15 cellular contexts compared by ENCODE assay signal in the genomic region with DNA sequence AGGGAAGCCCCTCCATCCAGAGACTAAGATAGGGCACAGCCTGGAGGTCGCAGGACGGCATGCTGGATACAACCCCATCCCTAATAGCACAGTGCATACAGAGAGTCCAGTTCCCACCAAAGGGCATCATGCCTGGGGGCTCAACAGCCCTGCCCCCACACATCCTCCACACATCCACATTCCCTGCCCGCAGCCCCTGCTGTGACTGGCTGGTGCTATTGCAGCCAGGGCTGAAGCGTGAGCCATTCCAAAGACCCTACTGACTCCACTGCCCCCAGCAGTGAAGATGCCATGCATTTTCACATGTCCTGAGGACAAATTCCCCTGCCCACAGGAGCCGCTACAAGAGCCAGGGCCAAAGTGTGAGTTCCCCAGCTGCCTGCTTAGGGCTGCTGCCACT.
A peak's percentile ranks its signal among the peaks of the same experiment; 100 is the strongest.
DNase-seq lines count a peak whose midpoint lies in the region; ATAC-seq and TF ChIP-seq lines count a peak whose summit lies in the region.
"Had no signal": no experiment of that assay in that cellular context is flagged by ENCODE, and none has a peak within 500 bp of the region (broad histone marks: within the 10 kb centered on the region; RNA-seq: fewer than 3 reads in every experiment).

No MANE protein-coding gene starts in this region.

- no peak overlapping the region for H2BK12ac ChIP-seq in trophoblast cell (ENCODE audit: low read length)

- no peak overlapping the region for H3K27ac Mint-ChIP-seq in endodermal cell
- H3K27ac Mint-ChIP-seq: CD4-positive, alpha-beta memory T cell had no signal

- no peak overlapping the region for H3K4me2 ChIP-seq in trophoblast cell (ENCODE audit: low read length)

- no peak overlapping the region for H3K9ac ChIP-seq in endodermal cell (ENCODE audit: extremely low read depth, low read length, poor library complexity, severe bottlenecking)
- H3K9ac ChIP-seq in trophoblast cell (ENCODE audit: low read length), result no peak overlapping the region
- H3K9ac ChIP-seq: GM23248 had no signal

- H2BK5ac ChIP-seq in trophoblast cell (ENCODE audit: low read depth, low read length, poor library complexity), result no peak overlapping the region

- H3K4ac ChIP-seq in trophoblast cell (ENCODE audit: low read depth, low read length), result no peak overlapping the region

- H3K18ac ChIP-seq in trophoblast cell (ENCODE audit: low read length), result no peak overlapping the region

- intact Hi-C loops in upper lobe of right lung (cut with DNase I), result no loop called here

- H3K4me3 ChIP-seq in endodermal cell (ENCODE audit: low read length) (no peak overlapping the region), trophoblast cell (ENCODE audit: low read depth, low read length) (no peak overlapping the region), upper lobe of right lung (no peak overlapping the region)
- H3K4me3 ChIP-seq: GM23248 had no signal

- no peaks in the 10 kb centered on the region for H3K36me3 ChIP-seq in endodermal cell (ENCODE audit: control insufficient read depth, insufficient read depth, low read length)
- H3K36me3 ChIP-seq in trophoblast cell (ENCODE audit: control insufficient read depth in 1 of 2, insufficient read depth in 2 of 2, low read length in 2 of 2), result no peaks in the 10 kb centered on the region
- no peaks in the 10 kb centered on the region for H3K36me3 ChIP-seq in upper lobe of right lung

- H3K27me3 Mint-ChIP-seq in endodermal cell (ENCODE audit: insufficient read depth), result no peaks in the 10 kb centered on the region
- H3K27me3 Mint-ChIP-seq: CD4-positive, alpha-beta memory T cell had no signal

- no peaks in the 10 kb centered on the region for H3K79me1 ChIP-seq in trophoblast cell (ENCODE audit: low read length)

- H3K36me3 Mint-ChIP-seq in endodermal cell (ENCODE audit: low read depth), result peaks cover 2% of the 10 kb centered on the region
- H3K36me3 Mint-ChIP-seq: CD4-positive, alpha-beta memory T cell had no signal

- no peak overlapping the region for H3K23ac ChIP-seq in trophoblast cell (ENCODE audit: low read length)

- no peak overlapping the region for H4K12ac ChIP-seq in trophoblast cell (ENCODE audit: low read depth, low read length)

- no peaks in the 10 kb centered on the region for H3K79me2 ChIP-seq in trophoblast cell (ENCODE audit: control insufficient read depth, insufficient read depth, low read length, poor library complexity)

- H3K4me1 ChIP-seq in endodermal cell (ENCODE audit: control insufficient read depth, insufficient read depth, low read length) (no peaks in the 10 kb centered on the region), trophoblast cell (ENCODE audit: control insufficient read depth in 1 of 2, insufficient read depth in 2 of 2, low read length in 2 of 2) (peaks cover 0 to 8% of the 10 kb centered on the region in 2 experiments), upper lobe of right lung (no peaks in the 10 kb centered on the region)

- no peak overlapping the region for H2AK5ac ChIP-seq in trophoblast cell (ENCODE audit: low read length)

- H3K27me3 ChIP-seq in endodermal cell (ENCODE audit: control insufficient read depth, insufficient read depth, low read length, poor library complexity, severe bottlenecking) (no peaks in the 10 kb centered on the region), trophoblast cell (ENCODE audit: insufficient read depth, low read length) (no peaks in the 10 kb centered on the region), upper lobe of right lung (no peaks in the 10 kb centered on the region)

- no peak overlapping the region for H2AFZ ChIP-seq in trophoblast cell (ENCODE audit: insufficient read depth, low read length, poor library complexity)
- H2AFZ ChIP-seq: GM23248 had no signal

- H4K91ac ChIP-seq in trophoblast cell (ENCODE audit: low read depth, low read length), result no peak overlapping the region

- H3K9me3 ChIP-seq in endodermal cell (ENCODE audit: control insufficient read depth, low read length) (peaks cover 7% of the 10 kb centered on the region), trophoblast cell (ENCODE audit: insufficient read depth, low read depth, low read length) (no peaks in the 10 kb centered on the region), upper lobe of right lung (no peaks in the 10 kb centered on the region)

- peak; percentile 25 for ATAC-seq in upper lobe of right lung

- TF ChIP-seq CTCF in endodermal cell (conservative IDR thresholded peaks at IDR 0.05) (no peak), upper lobe of right lung (IDR thresholded peaks at IDR 0.05) (no peak)

- no peak overlapping the region for H3K27ac ChIP-seq in endodermal cell (ENCODE audit: low read depth, low read length)
- H3K27ac ChIP-seq in trophoblast cell (ENCODE audit: low read depth, low read length), result no peak overlapping the region
- H3K27ac ChIP-seq in upper lobe of right lung, result no peak overlapping the region
- H3K27ac ChIP-seq: GM23248 had no signal

- peak; percentile 65 for DNase-seq in endodermal cell
- peak; percentile 42 to 57 for DNase-seq in trophoblast cell
- no peak for DNase-seq in upper lobe of right lung
- no peak for DNase-seq in KBM-7
- DNase-seq in cerebellar cortex (ENCODE audit: low spot score), result no peak
- no peak for DNase-seq in NCI-H748 treated with DMSO at 0.1 percent for 48 hours (lab: John Stamatoyannopoulos, UW)
- DNase-seq: C1 segment of cervical spinal cord; Calu3; CD4-positive, alpha-beta memory T cell; COR-L47; DMS53; DMS79 treated with DMSO at 0.1 percent for 48 hours; GM23248; H7; HCEC 1CT had no signal

- no peak overlapping the region for H4K8ac ChIP-seq in trophoblast cell (ENCODE audit: low read depth, low read length)

- peaks cover 5% of the 10 kb centered on the region for H3K4me1 Mint-ChIP-seq in endodermal cell
- H3K4me1 Mint-ChIP-seq: CD4-positive, alpha-beta memory T cell had no signal

- peaks cover 7% of the 10 kb centered on the region for H3K9me3 Mint-ChIP-seq in endodermal cell

- H3K4me3 Mint-ChIP-seq in endodermal cell, result no peak overlapping the region
- H3K4me3 Mint-ChIP-seq: CD4-positive, alpha-beta memory T cell had no signal

- no peak overlapping the region for H3K14ac ChIP-seq in trophoblast cell (ENCODE audit: low read length)

- in situ Hi-C loops in KBM-7 (cut with MboI; ENCODE audit: low pct_unique_long_range_greater_than_20kb, low sequenced_read_pairs), result no loop called here

- H2BK120ac ChIP-seq in trophoblast cell (ENCODE audit: insufficient read depth, low read length, poor library complexity), result no peak overlapping the region

- WGBS in endodermal cell (ENCODE audit: insufficient coverage in 1 of 2, insufficient read length in 1 of 2), 2 experiments, result 94 to 100% methylated on average over 2 to 5 of the region's 5 CpGs
- no CpG with 5 or more reads among the region's 5 CpGs for WGBS in trophoblast cell (ENCODE audit: extremely low coverage, insufficient coverage, insufficient read length)

Comparison
In these comparisons a context has a peak if more than half of its experiments do, and no peak if none do; other contexts are left out.
1. DNase-seq: peak in endodermal cell (single experiment) and trophoblast cell (2 of 2); none in upper lobe of right lung (single experiment), KBM-7 (single experiment), cerebellar cortex (single experiment) and NCI-H748 treated with DMSO at 0.1 percent for 48 hours (single experiment).